Comparison of ENCODE assay signal across 9 cellular contexts in the genomic region with DNA sequence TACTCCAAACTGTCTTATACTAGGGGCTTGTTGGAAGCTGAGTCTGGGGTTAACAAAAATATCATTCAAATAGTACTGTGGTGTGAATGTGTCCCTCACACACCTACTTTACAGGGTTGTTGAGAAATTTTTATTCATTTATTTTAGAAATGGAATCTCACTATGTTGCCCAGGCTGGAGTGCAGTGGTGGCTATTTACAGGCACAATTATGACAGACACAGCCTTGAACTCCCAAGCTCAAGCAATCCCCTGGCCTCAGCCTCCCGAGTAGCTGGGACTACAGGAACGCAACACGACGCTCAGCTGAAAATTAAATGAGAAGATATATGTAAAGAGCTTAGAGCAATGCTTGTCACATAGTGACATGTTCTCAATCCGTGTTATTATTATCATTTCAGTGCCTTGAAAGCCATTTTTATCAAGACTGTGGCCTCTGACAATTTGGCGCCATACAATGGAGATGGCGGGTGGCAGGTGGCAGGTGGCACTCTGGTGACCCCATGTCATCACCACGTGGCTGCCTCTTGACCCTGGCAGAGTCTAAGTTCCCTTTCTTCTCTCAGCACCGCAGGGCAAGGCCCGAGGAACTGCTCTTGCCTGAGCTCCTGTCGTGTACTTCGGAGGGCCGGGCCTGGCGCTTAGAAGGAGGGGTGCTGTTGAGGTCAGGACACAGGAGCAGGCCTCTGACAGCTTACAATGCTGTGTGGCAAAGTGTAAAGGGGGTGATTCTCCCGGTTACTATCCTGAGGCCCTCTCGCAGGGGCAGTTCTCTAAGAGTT.
DNase-seq lines count a peak whose midpoint lies in the region; ATAC-seq and TF ChIP-seq lines count a peak whose summit lies in the region.
"Had no signal": no experiment of that assay in that cellular context is flagged by ENCODE, and none has a peak within 500 bp of the region (broad histone marks: within the 10 kb centered on the region; RNA-seq: fewer than 3 reads in every experiment).

No MANE protein-coding gene starts in this region.

- H3K27ac ChIP-seq in muscle layer of duodenum (ENCODE audit: low read length) (peak overlapping the region; percentile 87), upper lobe of right lung (peak overlapping the region; percentile 99), A673 (ENCODE audit: low read depth, low read length, poor library complexity, severe bottlenecking) (no peak overlapping the region)

- H3K4me1 Mint-ChIP-seq in activated T-cell treated with anti-CD3 and anti-CD28 coated beads, Interleukin-2, amount 50 U/mL, for 4 hours (ENCODE audit: low read depth) = peaks cover 38% of the 10 kb centered on the region
- peaks cover 38% of the 10 kb centered on the region for H3K4me1 Mint-ChIP-seq in brain

- ATAC-seq in activated T-cell treated with anti-CD3 and anti-CD28 coated beads, Interleukin-2, amount 50 U/mL, for 4 hours = no peak
- ATAC-seq in upper lobe of right lung (peak; percentile 5), GM18870 (IDR thresholded peaks at IDR 0.05; ENCODE audit: unreplicated experiment) (no peak)

- intact Hi-C loops in upper lobe of right lung (cut with DNase I) = loop anchor here (10.0 kb wide), 1 partner anchor 110 kb away; no protein-coding TSS in a partner anchor
- intact Hi-C loops in A673 (cut with micrococcal nuclease; ENCODE audit: unreplicated experiment) = loop anchor here (5.0 to 10.0 kb wide), 3 partner anchors 127 to 640 kb away; no protein-coding TSS in a partner anchor

- no peaks in the 10 kb centered on the region for H3K36me3 ChIP-seq in muscle layer of duodenum (ENCODE audit: control insufficient read depth in 1 of 2, insufficient read depth in 2 of 2, low read length in 2 of 2)
- H3K36me3 ChIP-seq in upper lobe of right lung = no peaks in the 10 kb centered on the region
- H3K36me3 ChIP-seq in A673 (ENCODE audit: insufficient read depth, low read length, poor library complexity, severe bottlenecking) = no peaks in the 10 kb centered on the region

- CTCF ChIA-PET in A673 (lab: Charles Lee) = no interaction called here

- H3K4me3 Mint-ChIP-seq in activated T-cell treated with anti-CD3 and anti-CD28 coated beads, Interleukin-2, amount 50 U/mL, for 4 hours = peak overlapping the region; percentile 93
- peak overlapping the region; percentile 83 to 92 (median 88) for H3K4me3 Mint-ChIP-seq in brain

- BruUV-seq in A673 (replicated peaks; lab: Mats Ljungman, UMichigan) = no TSS peak

- POLR2A ChIA-PET in A673 (lab: Charles Lee; ENCODE audit: low non-redundant PET) = no interaction called here

- peaks cover 8 to 19% of the 10 kb centered on the region in 2 donors for H3K4me1 ChIP-seq in muscle layer of duodenum (ENCODE audit: control insufficient read depth in 1 of 2, insufficient read depth in 2 of 2, low read length in 2 of 2)
- H3K4me1 ChIP-seq in upper lobe of right lung = peaks cover 16% of the 10 kb centered on the region
- no peaks in the 10 kb centered on the region for H3K4me1 ChIP-seq in A673 (ENCODE audit: insufficient read depth, low read length, poor library complexity, severe bottlenecking)

- H3K27me3 Mint-ChIP-seq in activated T-cell treated with anti-CD3 and anti-CD28 coated beads, Interleukin-2, amount 50 U/mL, for 4 hours (ENCODE audit: low read depth) = peaks cover 8% of the 10 kb centered on the region
- H3K27me3 Mint-ChIP-seq in brain = peaks cover 11% of the 10 kb centered on the region

- no peak for DNase-seq in activated T-cell treated with anti-CD3 and anti-CD28 coated beads, Interleukin-2, amount 50 U/mL, for 4 hours
- DNase-seq in activated T-cell treated with anti-CD3 and anti-CD28 coated beads, Interleukin-2, amount 50 U/mL, for 1 hour = no peak
- DNase-seq in upper lobe of right lung = peak; percentile 77
- DNase-seq in hepatic stellate cell (ENCODE audit: low spot score) = no peak
- no peak for DNase-seq in A673 (ENCODE audit: low spot score)
- DNase-seq: cortex of kidney had no signal

- TF ChIP-seq CTCF in brain (conservative IDR thresholded peaks at IDR 0.05) (no peak), upper lobe of right lung (IDR thresholded peaks at IDR 0.05) (no peak), A673 (conservative IDR thresholded peaks at IDR 0.05; ENCODE audit: low read depth, low read length) (no peak)

- H3K9me3 ChIP-seq in muscle layer of duodenum (ENCODE audit: control insufficient read depth in 1 of 2, low read length in 2 of 2) = no peaks in the 10 kb centered on the region
- H3K9me3 ChIP-seq in upper lobe of right lung = no peaks in the 10 kb centered on the region
- no peaks in the 10 kb centered on the region for H3K9me3 ChIP-seq in A673 (ENCODE audit: low read depth, low read length, poor library complexity, severe bottlenecking)

- H3K27me3 ChIP-seq in muscle layer of duodenum (ENCODE audit: low read depth, low read length) = no peaks in the 10 kb centered on the region
- no peaks in the 10 kb centered on the region for H3K27me3 ChIP-seq in upper lobe of right lung
- no peaks in the 10 kb centered on the region for H3K27me3 ChIP-seq in A673 (replicated peaks; ENCODE audit: insufficient read depth, low read depth, low read length, poor library complexity)

- H3K9me3 Mint-ChIP-seq in activated T-cell treated with anti-CD3 and anti-CD28 coated beads, Interleukin-2, amount 50 U/mL, for 4 hours = no peaks in the 10 kb centered on the region
- H3K9me3 Mint-ChIP-seq in brain = peaks cover 5 to 11% (median 9%) of the 10 kb centered on the region in 5 experiments

- H3K4me3 ChIP-seq in muscle layer of duodenum (ENCODE audit: low read depth in 1 of 2, low read length in 2 of 2) (peak overlapping the region; percentile 83 to 89), upper lobe of right lung (no peak overlapping the region), A673 (ENCODE audit: low read depth, low read length, poor library complexity, severe bottlenecking) (no peak overlapping the region)

- peak overlapping the region; percentile 91 to 97 (median 96) for H3K27ac Mint-ChIP-seq in brain

- H3K36me3 Mint-ChIP-seq in activated T-cell treated with anti-CD3 and anti-CD28 coated beads, Interleukin-2, amount 50 U/mL, for 4 hours (ENCODE audit: insufficient read depth) = no peaks in the 10 kb centered on the region
- H3K36me3 Mint-ChIP-seq in brain = no peaks in the 10 kb centered on the region

Comparison
In these comparisons a context has a peak if more than half of its experiments do, and no peak if none do; other contexts are left out.
1. H3K4me3 ChIP-seq: peak in muscle layer of duodenum (2 of 2); none in upper lobe of right lung (single experiment) and A673 (single experiment).